ENCODE assay signal across 1 cellular context in the genomic region with DNA sequence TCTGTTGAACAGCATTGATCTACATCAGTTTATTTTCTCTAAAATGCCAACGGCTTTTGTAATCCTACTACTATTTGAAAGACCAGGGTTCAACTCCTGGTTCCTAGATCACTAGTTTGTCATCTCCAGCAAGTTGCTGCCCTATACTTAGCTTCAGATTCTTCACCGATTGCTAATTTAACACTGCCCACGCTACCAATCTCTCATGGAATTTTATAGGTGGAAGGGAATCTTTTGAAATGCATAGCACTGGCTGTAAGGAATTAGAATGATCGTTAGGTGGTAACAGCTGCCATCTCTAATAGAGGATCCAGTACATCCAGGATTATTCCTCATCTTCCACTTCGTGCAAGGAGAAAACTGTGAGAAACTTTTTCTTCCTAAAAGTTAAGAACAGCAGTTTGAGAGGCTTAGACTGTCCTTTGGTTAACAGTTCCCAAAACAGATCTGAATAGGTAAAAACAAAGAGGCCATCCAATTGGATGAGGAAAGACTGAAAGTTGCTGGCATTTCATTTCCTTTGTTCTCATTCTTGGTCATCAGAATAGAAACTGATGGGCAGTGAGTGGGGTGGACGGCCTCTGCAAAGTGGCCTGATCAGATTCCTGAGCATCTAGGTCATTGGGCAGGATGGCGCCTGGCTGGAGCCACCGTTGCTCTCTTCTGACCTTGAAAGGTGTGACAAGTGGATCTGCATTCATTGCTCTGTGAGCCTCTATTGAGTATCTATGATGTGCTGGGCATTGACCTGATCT.
TF ChIP-seq lines count a peak whose summit lies in the region.

No MANE protein-coding gene starts in this region.

TF ChIP-seq in GM23338, 12 proteins besides CTCF, POLR2A, EP300 and RAD21:
- TF ChIP-seq ETS1 (IDR thresholded peaks at IDR 0.05) (no peak), ZNF462 (CRISPR knock-in tag; IDR thresholded peaks at IDR 0.05) (no peak), JUNB (IDR thresholded peaks at IDR 0.05; ENCODE audit: unreplicated experiment) (no peak), EZH2phosphoT487 (IDR thresholded peaks at IDR 0.05; ENCODE audit: unreplicated experiment) (no peak), CREB1 (CRISPR knock-in tag; IDR thresholded peaks at IDR 0.05; ENCODE audit: low read depth) (no peak), NANOG (IDR thresholded peaks at IDR 0.05; ENCODE audit: borderline replicate concordance) (no peak), EZH2 (IDR thresholded peaks at IDR 0.05; ENCODE audit: low read depth, unreplicated experiment) (no peak), POLR2AphosphoS5 (IDR thresholded peaks at IDR 0.05; ENCODE audit: low read depth) (no peak), ZNF331 (CRISPR knock-in tag; IDR thresholded peaks at IDR 0.05; ENCODE audit: low read depth) (no peak)
- TF ChIP-seq, protein P1, sequence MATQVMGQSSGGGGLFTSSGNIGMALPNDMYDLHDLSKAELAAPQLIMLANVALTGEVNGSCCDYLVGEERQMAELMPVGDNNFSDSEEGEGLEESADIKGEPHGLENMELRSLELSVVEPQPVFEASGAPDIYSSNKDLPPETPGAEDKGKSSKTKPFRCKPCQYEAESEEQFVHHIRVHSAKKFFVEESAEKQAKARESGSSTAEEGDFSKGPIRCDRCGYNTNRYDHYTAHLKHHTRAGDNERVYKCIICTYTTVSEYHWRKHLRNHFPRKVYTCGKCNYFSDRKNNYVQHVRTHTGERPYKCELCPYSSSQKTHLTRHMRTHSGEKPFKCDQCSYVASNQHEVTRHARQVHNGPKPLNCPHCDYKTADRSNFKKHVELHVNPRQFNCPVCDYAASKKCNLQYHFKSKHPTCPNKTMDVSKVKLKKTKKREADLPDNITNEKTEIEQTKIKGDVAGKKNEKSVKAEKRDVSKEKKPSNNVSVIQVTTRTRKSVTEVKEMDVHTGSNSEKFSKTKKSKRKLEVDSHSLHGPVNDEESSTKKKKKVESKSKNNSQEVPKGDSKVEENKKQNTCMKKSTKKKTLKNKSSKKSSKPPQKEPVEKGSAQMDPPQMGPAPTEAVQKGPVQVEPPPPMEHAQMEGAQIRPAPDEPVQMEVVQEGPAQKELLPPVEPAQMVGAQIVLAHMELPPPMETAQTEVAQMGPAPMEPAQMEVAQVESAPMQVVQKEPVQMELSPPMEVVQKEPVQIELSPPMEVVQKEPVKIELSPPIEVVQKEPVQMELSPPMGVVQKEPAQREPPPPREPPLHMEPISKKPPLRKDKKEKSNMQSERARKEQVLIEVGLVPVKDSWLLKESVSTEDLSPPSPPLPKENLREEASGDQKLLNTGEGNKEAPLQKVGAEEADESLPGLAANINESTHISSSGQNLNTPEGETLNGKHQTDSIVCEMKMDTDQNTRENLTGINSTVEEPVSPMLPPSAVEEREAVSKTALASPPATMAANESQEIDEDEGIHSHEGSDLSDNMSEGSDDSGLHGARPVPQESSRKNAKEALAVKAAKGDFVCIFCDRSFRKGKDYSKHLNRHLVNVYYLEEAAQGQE (IDR thresholded peaks at IDR 0.05; ENCODE audit: unreplicated experiment), result no peak
